1 cellular context compared by ENCODE assay signal in the genomic region with DNA sequence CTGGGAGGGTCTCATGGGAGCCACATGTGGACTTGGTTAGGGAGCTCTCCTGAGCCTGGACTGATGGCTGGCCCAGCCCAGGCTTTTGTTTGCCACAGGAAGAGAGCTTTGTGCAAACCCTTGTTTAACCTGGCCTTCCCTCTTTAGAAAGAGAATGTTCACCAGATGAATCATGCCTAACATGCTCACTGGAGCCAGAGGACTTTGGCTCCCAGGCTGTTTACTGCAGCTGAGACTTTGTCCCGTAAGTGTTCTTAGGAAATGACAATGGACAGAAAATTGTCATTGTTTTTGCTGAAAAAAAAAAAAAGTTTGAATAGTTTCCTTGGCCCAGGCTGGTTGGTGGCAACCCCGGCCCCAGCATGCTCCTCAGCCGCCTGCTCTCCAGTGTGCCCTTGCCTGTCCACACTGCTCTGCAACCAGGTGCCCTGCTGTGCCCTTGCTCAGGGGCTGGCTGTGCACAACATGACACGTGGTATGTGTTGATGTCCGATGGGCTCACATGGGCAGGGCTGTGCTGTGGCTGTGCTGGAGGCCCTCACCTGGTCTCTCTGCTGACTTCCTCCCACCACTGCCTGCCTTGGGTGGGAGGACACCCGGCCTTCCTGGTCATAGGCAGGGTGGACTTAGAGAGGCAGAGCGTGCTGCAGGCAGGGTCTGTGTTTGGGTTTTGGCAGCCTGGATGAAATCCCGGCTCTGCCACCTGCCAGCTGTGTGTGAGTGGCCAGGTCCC.
A peak's percentile ranks its signal among the peaks of the same experiment; 100 is the strongest.
TF ChIP-seq lines count a peak whose summit lies in the region.

No MANE protein-coding gene starts in this region.

TF ChIP-seq in HepG2, 621 proteins besides CTCF, POLR2A, EP300 and RAD21 (continued from another document and continues in another):
- no peak for TF ChIP-seq NFIB (CRISPR knock-in tag; IDR thresholded peaks at IDR 0.05; ENCODE audit: borderline replicate concordance)
- no peak for TF ChIP-seq ZNF138 (CRISPR knock-in tag; IDR thresholded peaks at IDR 0.05; ENCODE audit: low read depth)
- TF ChIP-seq, protein P1, sequence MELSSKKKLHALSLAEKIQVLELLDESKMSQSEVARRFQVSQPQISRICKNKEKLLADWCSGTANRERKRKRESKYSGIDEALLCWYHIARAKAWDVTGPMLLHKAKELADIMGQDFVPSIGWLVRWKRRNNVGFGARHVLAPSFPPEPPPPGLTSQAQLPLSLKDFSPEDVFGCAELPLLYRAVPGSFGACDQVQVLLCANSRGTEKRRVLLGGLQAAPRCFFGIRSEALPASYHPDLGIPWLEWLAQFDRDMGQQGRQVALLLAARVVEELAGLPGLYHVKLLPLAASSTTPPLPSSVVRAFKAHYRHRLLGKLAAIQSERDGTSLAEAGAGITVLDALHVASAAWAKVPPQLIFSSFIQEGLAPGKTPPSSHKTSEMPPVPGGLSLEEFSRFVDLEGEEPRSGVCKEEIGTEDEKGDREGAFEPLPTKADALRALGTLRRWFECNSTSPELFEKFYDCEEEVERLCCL (CRISPR knock-in tag; IDR thresholded peaks at IDR 0.05; ENCODE audit: borderline replicate concordance): no peak
- TF ChIP-seq KLF6 (CRISPR knock-in tag; IDR thresholded peaks at IDR 0.05): 0 out of 2 replicates have a peak, but pooled peaks have one; percentile 33
- TF ChIP-seq TEAD3 (CRISPR knock-in tag; optimal IDR thresholded peaks at IDR 0.05; ENCODE audit: borderline replicate concordance): peak; percentile 82
- TF ChIP-seq ZNF343 (CRISPR knock-in tag; IDR thresholded peaks at IDR 0.05): no peak
- TF ChIP-seq, protein P2, sequence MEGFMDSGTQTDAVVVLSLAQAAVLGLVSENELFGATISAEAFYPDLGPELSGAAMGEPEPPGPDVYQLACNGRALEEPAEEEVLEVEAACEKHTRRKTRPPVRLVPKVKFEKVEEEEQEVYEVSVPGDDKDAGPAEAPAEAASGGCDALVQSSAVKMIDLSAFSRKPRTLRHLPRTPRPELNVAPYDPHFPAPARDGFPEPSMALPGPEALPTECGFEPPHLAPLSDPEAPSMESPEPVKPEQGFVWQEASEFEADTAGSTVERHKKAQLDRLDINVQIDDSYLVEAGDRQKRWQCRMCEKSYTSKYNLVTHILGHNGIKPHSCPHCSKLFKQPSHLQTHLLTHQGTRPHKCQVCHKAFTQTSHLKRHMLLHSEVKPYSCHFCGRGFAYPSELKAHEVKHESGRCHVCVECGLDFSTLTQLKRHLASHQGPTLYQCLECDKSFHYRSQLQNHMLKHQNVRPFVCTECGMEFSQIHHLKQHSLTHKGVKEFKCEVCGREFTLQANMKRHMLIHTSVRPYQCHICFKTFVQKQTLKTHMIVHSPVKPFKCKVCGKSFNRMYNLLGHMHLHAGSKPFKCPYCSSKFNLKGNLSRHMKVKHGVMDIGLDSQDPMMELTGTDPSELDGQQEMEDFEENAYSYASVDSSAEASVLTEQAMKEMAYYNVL (CRISPR knock-in tag; IDR thresholded peaks at IDR 0.05; ENCODE audit: borderline replicate concordance): peak; percentile 85
- no peak for TF ChIP-seq ZNF776 (CRISPR knock-in tag; IDR thresholded peaks at IDR 0.05)
- no peak for TF ChIP-seq PLRG1 (conservative IDR thresholded peaks at IDR 0.05)
- TF ChIP-seq ARNTL (CRISPR knock-in tag; IDR thresholded peaks at IDR 0.05): peak; percentile 77
- TF ChIP-seq TRIM24 (CRISPR knock-in tag; IDR thresholded peaks at IDR 0.05): no peak
- TF ChIP-seq HNF4A (CRISPR knock-in tag; IDR thresholded peaks at IDR 0.05): peak; percentile 93
- TF ChIP-seq, protein P3, sequence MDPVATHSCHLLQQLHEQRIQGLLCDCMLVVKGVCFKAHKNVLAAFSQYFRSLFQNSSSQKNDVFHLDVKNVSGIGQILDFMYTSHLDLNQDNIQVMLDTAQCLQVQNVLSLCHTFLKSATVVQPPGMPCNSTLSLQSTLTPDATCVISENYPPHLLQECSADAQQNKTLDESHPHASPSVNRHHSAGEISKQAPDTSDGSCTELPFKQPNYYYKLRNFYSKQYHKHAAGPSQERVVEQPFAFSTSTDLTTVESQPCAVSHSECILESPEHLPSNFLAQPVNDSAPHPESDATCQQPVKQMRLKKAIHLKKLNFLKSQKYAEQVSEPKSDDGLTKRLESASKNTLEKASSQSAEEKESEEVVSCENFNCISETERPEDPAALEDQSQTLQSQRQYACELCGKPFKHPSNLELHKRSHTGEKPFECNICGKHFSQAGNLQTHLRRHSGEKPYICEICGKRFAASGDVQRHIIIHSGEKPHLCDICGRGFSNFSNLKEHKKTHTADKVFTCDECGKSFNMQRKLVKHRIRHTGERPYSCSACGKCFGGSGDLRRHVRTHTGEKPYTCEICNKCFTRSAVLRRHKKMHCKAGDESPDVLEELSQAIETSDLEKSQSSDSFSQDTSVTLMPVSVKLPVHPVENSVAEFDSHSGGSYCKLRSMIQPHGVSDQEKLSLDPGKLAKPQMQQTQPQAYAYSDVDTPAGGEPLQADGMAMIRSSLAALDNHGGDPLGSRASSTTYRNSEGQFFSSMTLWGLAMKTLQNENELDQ (CRISPR knock-in tag; IDR thresholded peaks at IDR 0.05; ENCODE audit: borderline replicate concordance): no peak
- no peak for TF ChIP-seq STAT5B (CRISPR knock-in tag; IDR thresholded peaks at IDR 0.05)
- TF ChIP-seq ZNF333 (CRISPR knock-in tag; IDR thresholded peaks at IDR 0.05; ENCODE audit: borderline replicate concordance): no peak
- no peak for TF ChIP-seq ZNF773 (CRISPR knock-in tag; IDR thresholded peaks at IDR 0.05; ENCODE audit: borderline replicate concordance)
- no peak for TF ChIP-seq ZNF841 (CRISPR knock-in tag; IDR thresholded peaks at IDR 0.05; ENCODE audit: borderline replicate concordance)
- TF ChIP-seq ZNF431 (CRISPR knock-in tag; IDR thresholded peaks at IDR 0.05; ENCODE audit: borderline replicate concordance, low read depth): peak; percentile 66; the same call in 1 of the 2 replicates
- TF ChIP-seq ZSCAN9 (CRISPR knock-in tag; IDR thresholded peaks at IDR 0.05; ENCODE audit: borderline replicate concordance): peak; percentile 77; the same call in 1 of the 2 replicates
- TF ChIP-seq, protein P4, sequence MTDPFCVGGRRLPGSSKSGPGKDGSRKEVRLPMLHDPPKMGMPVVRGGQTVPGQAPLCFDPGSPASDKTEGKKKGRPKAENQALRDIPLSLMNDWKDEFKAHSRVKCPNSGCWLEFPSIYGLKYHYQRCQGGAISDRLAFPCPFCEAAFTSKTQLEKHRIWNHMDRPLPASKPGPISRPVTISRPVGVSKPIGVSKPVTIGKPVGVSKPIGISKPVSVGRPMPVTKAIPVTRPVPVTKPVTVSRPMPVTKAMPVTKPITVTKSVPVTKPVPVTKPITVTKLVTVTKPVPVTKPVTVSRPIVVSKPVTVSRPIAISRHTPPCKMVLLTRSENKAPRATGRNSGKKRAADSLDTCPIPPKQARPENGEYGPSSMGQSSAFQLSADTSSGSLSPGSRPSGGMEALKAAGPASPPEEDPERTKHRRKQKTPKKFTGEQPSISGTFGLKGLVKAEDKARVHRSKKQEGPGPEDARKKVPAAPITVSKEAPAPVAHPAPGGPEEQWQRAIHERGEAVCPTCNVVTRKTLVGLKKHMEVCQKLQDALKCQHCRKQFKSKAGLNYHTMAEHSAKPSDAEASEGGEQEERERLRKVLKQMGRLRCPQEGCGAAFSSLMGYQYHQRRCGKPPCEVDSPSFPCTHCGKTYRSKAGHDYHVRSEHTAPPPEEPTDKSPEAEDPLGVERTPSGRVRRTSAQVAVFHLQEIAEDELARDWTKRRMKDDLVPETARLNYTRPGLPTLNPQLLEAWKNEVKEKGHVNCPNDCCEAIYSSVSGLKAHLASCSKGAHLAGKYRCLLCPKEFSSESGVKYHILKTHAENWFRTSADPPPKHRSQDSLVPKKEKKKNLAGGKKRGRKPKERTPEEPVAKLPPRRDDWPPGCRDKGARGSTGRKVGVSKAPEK (CRISPR knock-in tag; IDR thresholded peaks at IDR 0.05; ENCODE audit: borderline replicate concordance): no peak; the same call in 1 of the 2 replicates
- TF ChIP-seq TBX2 (CRISPR knock-in tag; IDR thresholded peaks at IDR 0.05; ENCODE audit: borderline replicate concordance): peak; percentile 73; the same call in 1 of the 2 replicates
- no peak for TF ChIP-seq ZKSCAN1 (IDR thresholded peaks at IDR 0.05; ENCODE audit: low read length)
- no peak for TF ChIP-seq GTF2F1 (IDR thresholded peaks at IDR 0.05; ENCODE audit: low read length)
- no peak; the same call in 1 of the 2 replicates for TF ChIP-seq RAD51 (IDR thresholded peaks at IDR 0.05; ENCODE audit: borderline replicate concordance)
- TF ChIP-seq, protein P5, sequence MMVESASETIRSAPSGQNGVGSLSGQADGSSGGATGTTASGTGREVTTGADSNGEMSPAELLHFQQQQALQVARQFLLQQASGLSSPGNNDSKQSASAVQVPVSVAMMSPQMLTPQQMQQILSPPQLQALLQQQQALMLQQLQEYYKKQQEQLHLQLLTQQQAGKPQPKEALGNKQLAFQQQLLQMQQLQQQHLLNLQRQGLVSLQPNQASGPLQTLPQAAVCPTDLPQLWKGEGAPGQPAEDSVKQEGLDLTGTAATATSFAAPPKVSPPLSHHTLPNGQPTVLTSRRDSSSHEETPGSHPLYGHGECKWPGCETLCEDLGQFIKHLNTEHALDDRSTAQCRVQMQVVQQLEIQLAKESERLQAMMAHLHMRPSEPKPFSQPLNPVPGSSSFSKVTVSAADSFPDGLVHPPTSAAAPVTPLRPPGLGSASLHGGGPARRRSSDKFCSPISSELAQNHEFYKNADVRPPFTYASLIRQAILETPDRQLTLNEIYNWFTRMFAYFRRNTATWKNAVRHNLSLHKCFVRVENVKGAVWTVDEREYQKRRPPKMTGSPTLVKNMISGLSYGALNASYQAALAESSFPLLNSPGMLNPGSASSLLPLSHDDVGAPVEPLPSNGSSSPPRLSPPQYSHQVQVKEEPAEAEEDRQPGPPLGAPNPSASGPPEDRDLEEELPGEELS (CRISPR knock-in tag; IDR thresholded peaks at IDR 0.05): peak; percentile 88
- TF ChIP-seq, protein P6, sequence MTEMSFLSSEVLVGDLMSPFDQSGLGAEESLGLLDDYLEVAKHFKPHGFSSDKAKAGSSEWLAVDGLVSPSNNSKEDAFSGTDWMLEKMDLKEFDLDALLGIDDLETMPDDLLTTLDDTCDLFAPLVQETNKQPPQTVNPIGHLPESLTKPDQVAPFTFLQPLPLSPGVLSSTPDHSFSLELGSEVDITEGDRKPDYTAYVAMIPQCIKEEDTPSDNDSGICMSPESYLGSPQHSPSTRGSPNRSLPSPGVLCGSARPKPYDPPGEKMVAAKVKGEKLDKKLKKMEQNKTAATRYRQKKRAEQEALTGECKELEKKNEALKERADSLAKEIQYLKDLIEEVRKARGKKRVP (CRISPR knock-in tag; IDR thresholded peaks at IDR 0.05): no peak
- TF ChIP-seq ZNF468 (CRISPR knock-in tag; IDR thresholded peaks at IDR 0.05): peak; percentile 83
- TF ChIP-seq KLF12 (CRISPR knock-in tag; IDR thresholded peaks at IDR 0.05; ENCODE audit: borderline replicate concordance): no peak
- no peak for TF ChIP-seq PRPF4 (IDR thresholded peaks at IDR 0.05; ENCODE audit: low read depth, low read length, poor library complexity, severe bottlenecking)
- TF ChIP-seq ZNF367 (CRISPR knock-in tag; IDR thresholded peaks at IDR 0.05; ENCODE audit: borderline replicate concordance): no peak
- TF ChIP-seq, protein P7, sequence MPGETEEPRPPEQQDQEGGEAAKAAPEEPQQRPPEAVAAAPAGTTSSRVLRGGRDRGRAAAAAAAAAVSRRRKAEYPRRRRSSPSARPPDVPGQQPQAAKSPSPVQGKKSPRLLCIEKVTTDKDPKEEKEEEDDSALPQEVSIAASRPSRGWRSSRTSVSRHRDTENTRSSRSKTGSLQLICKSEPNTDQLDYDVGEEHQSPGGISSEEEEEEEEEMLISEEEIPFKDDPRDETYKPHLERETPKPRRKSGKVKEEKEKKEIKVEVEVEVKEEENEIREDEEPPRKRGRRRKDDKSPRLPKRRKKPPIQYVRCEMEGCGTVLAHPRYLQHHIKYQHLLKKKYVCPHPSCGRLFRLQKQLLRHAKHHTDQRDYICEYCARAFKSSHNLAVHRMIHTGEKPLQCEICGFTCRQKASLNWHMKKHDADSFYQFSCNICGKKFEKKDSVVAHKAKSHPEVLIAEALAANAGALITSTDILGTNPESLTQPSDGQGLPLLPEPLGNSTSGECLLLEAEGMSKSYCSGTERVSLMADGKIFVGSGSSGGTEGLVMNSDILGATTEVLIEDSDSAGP (CRISPR knock-in tag; IDR thresholded peaks at IDR 0.05; ENCODE audit: borderline replicate concordance): peak; percentile 40; the same call in 1 of the 2 replicates
- TF ChIP-seq, protein P8, sequence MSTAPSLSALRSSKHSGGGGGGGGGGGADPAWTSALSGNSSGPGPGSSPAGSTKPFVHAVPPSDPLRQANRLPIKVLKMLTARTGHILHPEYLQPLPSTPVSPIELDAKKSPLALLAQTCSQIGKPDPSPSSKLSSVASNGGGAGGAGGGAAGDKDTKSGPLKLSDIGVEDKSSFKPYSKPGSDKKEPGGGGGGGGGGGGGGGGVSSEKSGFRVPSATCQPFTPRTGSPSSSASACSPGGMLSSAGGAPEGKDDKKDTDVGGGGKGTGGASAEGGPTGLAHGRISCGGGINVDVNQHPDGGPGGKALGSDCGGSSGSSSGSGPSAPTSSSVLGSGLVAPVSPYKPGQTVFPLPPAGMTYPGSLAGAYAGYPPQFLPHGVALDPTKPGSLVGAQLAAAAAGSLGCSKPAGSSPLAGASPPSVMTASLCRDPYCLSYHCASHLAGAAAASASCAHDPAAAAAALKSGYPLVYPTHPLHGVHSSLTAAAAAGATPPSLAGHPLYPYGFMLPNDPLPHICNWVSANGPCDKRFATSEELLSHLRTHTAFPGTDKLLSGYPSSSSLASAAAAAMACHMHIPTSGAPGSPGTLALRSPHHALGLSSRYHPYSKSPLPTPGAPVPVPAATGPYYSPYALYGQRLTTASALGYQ (CRISPR knock-in tag; IDR thresholded peaks at IDR 0.05): peak; percentile 46; the same call in 1 of the 2 replicates
- TF ChIP-seq, protein P9, sequence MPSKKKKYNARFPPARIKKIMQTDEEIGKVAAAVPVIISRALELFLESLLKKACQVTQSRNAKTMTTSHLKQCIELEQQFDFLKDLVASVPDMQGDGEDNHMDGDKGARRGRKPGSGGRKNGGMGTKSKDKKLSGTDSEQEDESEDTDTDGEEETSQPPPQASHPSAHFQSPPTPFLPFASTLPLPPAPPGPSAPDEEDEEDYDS (CRISPR knock-in tag; IDR thresholded peaks at IDR 0.05): 0 out of 2 replicates have a peak, but pooled peaks have one; percentile 23
- peak; percentile 66 for TF ChIP-seq DMAP1 (CRISPR knock-in tag; IDR thresholded peaks at IDR 0.05)
- TF ChIP-seq, protein P10, sequence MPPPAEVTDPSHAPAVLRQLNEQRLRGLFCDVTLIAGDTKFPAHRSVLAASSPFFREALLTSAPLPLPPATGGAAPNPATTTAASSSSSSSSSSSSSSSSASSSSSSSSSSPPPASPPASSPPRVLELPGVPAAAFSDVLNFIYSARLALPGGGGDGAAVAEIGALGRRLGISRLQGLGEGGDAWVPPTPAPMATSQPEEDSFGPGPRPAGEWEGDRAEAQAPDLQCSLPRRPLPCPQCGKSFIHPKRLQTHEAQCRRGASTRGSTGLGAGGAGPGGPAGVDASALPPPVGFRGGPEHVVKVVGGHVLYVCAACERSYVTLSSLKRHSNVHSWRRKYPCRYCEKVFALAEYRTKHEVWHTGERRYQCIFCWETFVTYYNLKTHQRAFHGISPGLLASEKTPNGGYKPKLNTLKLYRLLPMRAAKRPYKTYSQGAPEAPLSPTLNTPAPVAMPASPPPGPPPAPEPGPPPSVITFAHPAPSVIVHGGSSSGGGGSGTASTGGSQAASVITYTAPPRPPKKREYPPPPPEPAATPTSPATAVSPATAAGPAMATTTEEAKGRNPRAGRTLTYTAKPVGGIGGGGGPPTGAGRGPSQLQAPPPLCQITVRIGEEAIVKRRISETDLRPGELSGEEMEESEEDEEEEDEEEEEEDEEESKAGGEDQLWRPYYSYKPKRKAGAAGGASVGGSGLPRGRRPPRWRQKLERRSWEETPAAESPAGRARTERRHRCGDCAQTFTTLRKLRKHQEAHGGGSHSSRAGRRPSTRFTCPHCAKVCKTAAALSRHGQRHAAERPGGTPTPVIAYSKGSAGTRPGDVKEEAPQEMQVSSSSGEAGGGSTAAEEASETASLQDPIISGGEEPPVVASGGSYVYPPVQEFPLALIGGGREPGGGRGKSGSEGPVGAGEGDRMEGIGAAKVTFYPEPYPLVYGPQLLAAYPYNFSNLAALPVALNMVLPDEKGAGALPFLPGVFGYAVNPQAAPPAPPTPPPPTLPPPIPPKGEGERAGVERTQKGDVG (CRISPR knock-in tag; IDR thresholded peaks at IDR 0.05; ENCODE audit: borderline replicate concordance): 0 out of 2 replicates have a peak, but pooled peaks have one; percentile 19
